ENCODE assay signal across 20 cellular contexts in the genomic region with DNA sequence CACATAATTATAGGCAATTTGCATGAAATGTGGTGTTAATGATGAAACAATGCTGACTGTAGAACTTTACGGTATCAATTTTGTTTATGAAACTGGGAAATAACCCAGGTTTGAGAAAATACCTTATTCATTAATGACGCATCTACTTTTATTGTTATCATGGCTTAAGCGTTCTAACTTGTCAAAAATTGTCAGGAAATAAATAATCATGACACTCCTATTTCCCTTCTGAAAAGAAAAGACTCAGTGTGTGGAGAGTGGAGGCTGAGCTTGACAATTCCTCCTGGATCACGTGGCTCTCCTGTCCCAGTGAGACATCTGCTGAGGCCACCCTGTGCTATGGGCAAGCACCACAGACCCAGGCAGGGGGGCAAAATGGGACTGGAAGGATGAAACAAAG.
DNase-seq lines count a peak whose midpoint lies in the region; ATAC-seq, FAIRE-seq and TF ChIP-seq lines count a peak whose summit lies in the region.
"Had no signal": no experiment of that assay in that cellular context is flagged by ENCODE, and none has a peak within 500 bp of the region (broad histone marks: within the 10 kb centered on the region; RNA-seq: fewer than 3 reads in every experiment).

No MANE protein-coding gene starts in this region.

- peak; percentile 66 for DNase-seq in epithelial cell of esophagus (ENCODE audit: low read depth)
- DNase-seq in foreskin keratinocyte: peak; percentile 71 to 86
- no peak for DNase-seq in small intestine
- DNase-seq in NCI-H82 treated with DMSO at 0.1 percent for 48 hours (lab: John Stamatoyannopoulos, UW; ENCODE audit: unreplicated experiment): no peak
- DNase-seq in GM20000 (ENCODE audit: low spot score): no peak
- DNase-seq: 8988T; CD8-positive, alpha-beta T cell; COR-L47; DMS 273 treated with DMSO at 0.1 percent for 48 hours; DMS53; DND-41; EL; GM23248 had no signal

- CTCF ChIA-PET in HEK293 (lab: Yijun Ruan, JAX): no interaction called here

- FAIRE-seq in small intestine (lab: Jason Lieb, UNC): no peak
- FAIRE-seq: GM12878, H54, HepG2 had no signal

- H3K9me3 ChIP-seq in HEK293 (ENCODE audit: control insufficient read depth, insufficient read depth, low read depth, low read length) (no peaks in the 10 kb centered on the region), small intestine (ENCODE audit: control insufficient read depth, low read depth) (no peaks in the 10 kb centered on the region)
- H3K9me3 ChIP-seq: BLaER1 had no signal

- H3K27me3 ChIP-seq in foreskin keratinocyte: no peaks in the 10 kb centered on the region
- no peaks in the 10 kb centered on the region for H3K27me3 ChIP-seq in small intestine (ENCODE audit: control insufficient read depth in 2 of 2, insufficient read depth in 2 of 2, low read length in 2 of 2)
- H3K27me3 ChIP-seq: BLaER1 had no signal

- H3K36me3 ChIP-seq in HEK293 (ENCODE audit: control insufficient read depth in 2 of 2, insufficient read depth in 1 of 2, low read length in 2 of 2) (no peaks in the 10 kb centered on the region), small intestine (ENCODE audit: control insufficient read depth in 2 of 2, insufficient read depth in 2 of 2, low read length in 2 of 2) (no peaks in the 10 kb centered on the region)
- H3K36me3 ChIP-seq: BLaER1 had no signal

- H3K4me3 ChIP-seq in HEK293 (ENCODE audit: low read depth, low read length) (no peak overlapping the region), epithelial cell of esophagus (ENCODE audit: low read length) (no peak overlapping the region), small intestine (ENCODE audit: low read depth in 1 of 2, low read length in 2 of 2) (no peak overlapping the region)
- H3K4me3 ChIP-seq: BLaER1, GM12878, GM23248 had no signal

- TF ChIP-seq CTCF in HEK293 (tag by site-specific recombination; IDR thresholded peaks at IDR 0.05): no peak
- no peak for TF ChIP-seq CTCF in epithelial cell of esophagus (IDR thresholded peaks at IDR 0.05; ENCODE audit: insufficient read depth, low read depth, low read length, missing control alignments)
- TF ChIP-seq CTCF in foreskin keratinocyte (conservative IDR thresholded peaks at IDR 0.05): no peak
- TF ChIP-seq CTCF in GM20000 (IDR thresholded peaks at IDR 0.05; ENCODE audit: extremely low read depth, missing control alignments): no peak

- POLR2A ChIA-PET in HEK293 (lab: Yijun Ruan, JAX): no interaction called here

- ATAC-seq in foreskin keratinocyte (peak; percentile 92), GM19351 (IDR thresholded peaks at IDR 0.05; ENCODE audit: unreplicated experiment) (no peak)
- ATAC-seq: CD8-positive, alpha-beta T cell; GM12878; HCT116; HepG2 had no signal

- WGBS in small intestine, 3 donors: 87 to 90% (median 88%) methylated on average over 4 of the region's 4 CpGs

- H3K4me1 ChIP-seq in HEK293 (ENCODE audit: control insufficient read depth, insufficient read depth, low read length) (peaks cover 21% of the 10 kb centered on the region), foreskin keratinocyte (peaks cover 12% of the 10 kb centered on the region), small intestine (ENCODE audit: control insufficient read depth in 2 of 2, insufficient read depth in 1 of 2, low read depth in 1 of 2, low read length in 1 of 2) (peaks cover 0 to 2% of the 10 kb centered on the region in 2 donors)
- H3K4me1 ChIP-seq: BLaER1 had no signal

- 0 out of 2 replicates have a peak overlapping the region, but pooled peaks have one; percentile 32 for H3K27ac ChIP-seq in HEK293 (ENCODE audit: extremely low read depth, low read depth, low read length)
- H3K27ac ChIP-seq in foreskin keratinocyte: peak overlapping the region; percentile 82
- H3K27ac ChIP-seq in small intestine (ENCODE audit: low read depth in 1 of 2, low read length in 1 of 2): no peak overlapping the region
- H3K27ac ChIP-seq: BLaER1, GM23248 had no signal

TF ChIP-seq in HEK293, 187 proteins besides CTCF, POLR2A, EP300 and RAD21:
- no peak for TF ChIP-seq SCRT1 (tag by site-specific recombination; IDR thresholded peaks at IDR 0.05; ENCODE audit: borderline replicate concordance)
- TF ChIP-seq ZNF473 (tag by site-specific recombination; IDR thresholded peaks at IDR 0.05): no peak
- TF ChIP-seq BCL11B (tag by site-specific recombination; IDR thresholded peaks at IDR 0.05; ENCODE audit: low read depth): no peak
- TF ChIP-seq ZNF292 (tag by site-specific recombination; IDR thresholded peaks at IDR 0.05; ENCODE audit: borderline replicate concordance, low read depth): no peak
- TF ChIP-seq ZNF514 (tag by site-specific recombination; IDR thresholded peaks at IDR 0.05): no peak
- TF ChIP-seq, protein P1, sequence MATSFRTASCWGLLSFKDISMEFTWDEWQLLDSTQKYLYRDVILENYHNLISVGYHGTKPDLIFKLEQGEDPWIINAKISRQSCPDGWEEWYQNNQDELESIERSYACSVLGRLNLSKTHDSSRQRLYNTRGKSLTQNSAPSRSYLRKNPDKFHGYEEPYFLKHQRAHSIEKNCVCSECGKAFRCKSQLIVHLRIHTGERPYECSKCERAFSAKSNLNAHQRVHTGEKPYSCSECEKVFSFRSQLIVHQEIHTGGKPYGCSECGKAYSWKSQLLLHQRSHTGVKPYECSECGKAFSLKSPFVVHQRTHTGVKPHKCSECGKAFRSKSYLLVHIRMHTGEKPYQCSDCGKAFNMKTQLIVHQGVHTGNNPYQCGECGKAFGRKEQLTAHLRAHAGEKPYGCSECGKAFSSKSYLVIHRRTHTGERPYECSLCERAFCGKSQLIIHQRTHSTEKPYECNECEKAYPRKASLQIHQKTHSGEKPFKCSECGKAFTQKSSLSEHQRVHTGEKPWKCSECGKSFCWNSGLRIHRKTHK (tag by site-specific recombination; IDR thresholded peaks at IDR 0.05): no peak
- TF ChIP-seq, protein P2, sequence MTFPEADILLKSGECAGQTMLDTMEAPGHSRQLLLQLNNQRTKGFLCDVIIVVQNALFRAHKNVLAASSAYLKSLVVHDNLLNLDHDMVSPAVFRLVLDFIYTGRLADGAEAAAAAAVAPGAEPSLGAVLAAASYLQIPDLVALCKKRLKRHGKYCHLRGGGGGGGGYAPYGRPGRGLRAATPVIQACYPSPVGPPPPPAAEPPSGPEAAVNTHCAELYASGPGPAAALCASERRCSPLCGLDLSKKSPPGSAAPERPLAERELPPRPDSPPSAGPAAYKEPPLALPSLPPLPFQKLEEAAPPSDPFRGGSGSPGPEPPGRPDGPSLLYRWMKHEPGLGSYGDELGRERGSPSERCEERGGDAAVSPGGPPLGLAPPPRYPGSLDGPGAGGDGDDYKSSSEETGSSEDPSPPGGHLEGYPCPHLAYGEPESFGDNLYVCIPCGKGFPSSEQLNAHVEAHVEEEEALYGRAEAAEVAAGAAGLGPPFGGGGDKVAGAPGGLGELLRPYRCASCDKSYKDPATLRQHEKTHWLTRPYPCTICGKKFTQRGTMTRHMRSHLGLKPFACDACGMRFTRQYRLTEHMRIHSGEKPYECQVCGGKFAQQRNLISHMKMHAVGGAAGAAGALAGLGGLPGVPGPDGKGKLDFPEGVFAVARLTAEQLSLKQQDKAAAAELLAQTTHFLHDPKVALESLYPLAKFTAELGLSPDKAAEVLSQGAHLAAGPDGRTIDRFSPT (tag by site-specific recombination; IDR thresholded peaks at IDR 0.05): no peak

Comparison
In these comparisons a context has a peak if more than half of its experiments do, and no peak if none do; other contexts are left out.
1. H3K27ac ChIP-seq: peak in HEK293 (single experiment) and foreskin keratinocyte (single experiment); none in small intestine (0 of 2).
2. DNase-seq: peak in epithelial cell of esophagus (single experiment) and foreskin keratinocyte (2 of 2); none in small intestine (single experiment), NCI-H82 treated with DMSO at 0.1 percent for 48 hours (single experiment) and GM20000 (single experiment).